1 cellular context compared by ENCODE assay signal in the genomic region with DNA sequence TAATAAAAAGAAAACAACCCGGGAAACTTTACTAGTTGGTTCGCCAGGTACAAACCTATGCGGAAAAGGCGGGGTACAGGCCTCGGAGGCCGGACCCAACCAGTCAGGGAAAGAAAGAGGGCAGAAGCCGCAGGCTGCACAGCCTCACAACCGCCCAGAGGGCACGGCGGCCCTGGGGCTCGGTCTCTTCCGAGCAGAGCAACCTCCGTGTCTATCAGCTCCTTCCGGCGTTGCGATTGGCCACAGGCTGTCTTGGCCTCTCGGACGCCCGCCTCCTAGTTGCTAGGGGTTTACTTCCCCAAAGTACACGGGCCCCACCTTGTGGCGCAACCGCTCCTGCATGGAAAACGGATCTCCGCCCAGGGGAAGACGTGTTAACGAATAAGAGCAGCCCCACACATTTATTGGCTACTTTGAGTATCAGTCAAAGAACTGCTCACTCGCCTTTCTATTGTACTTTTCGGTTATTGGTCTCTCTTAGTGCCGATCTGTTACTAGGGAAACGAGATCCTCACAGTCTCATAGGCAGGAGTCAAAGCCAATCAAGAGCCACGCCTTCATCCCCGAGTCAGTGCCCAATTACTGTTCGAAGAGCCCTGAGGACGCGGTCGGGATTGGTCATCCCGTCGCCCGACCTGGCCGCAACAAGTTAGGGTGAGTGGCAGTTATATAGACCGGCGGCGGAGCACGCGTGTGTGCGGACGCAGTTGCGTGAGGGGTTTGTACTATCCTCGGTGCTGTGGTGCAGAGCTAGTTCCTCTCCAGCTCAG.
A peak's percentile ranks its signal among the peaks of the same experiment; 100 is the strongest.
TF ChIP-seq lines count a peak whose summit lies in the region.

TSS of gene G3BP1 (plus strand) at position 696 of the 770 bp plus-strand sequence. CDS start 14,667 bp downstream, outside the sequence.

TF ChIP-seq in K562, 482 proteins besides CTCF, POLR2A, EP300 and RAD21 (continued from another document and continues in another):
- TF ChIP-seq ZNF699 (CRISPR knock-in tag; IDR thresholded peaks at IDR 0.05; ENCODE audit: insufficient replicate concordance) (no peak), ILK (tag; IDR thresholded peaks at IDR 0.05; ENCODE audit: borderline replicate concordance, low read depth) (no peak), ZFP1 (CRISPR knock-in tag; IDR thresholded peaks at IDR 0.05) (no peak), SLC30A9 (CRISPR knock-in tag; IDR thresholded peaks at IDR 0.05) (no peak), KLF1 (tag; IDR thresholded peaks at IDR 0.05) (no peak), ARHGAP35 (IDR thresholded peaks at IDR 0.05; ENCODE audit: partially characterized antibody) (no peak), CTCFL (IDR thresholded peaks at IDR 0.05; ENCODE audit: borderline replicate concordance, insufficient read depth, low read depth, low read length, poor library complexity, severe bottlenecking) (peak; percentile 14), C11orf30 (IDR thresholded peaks at IDR 0.05; ENCODE audit: low read depth) (peak; percentile 29; the same call in 1 of the 2 replicates), ZNF445 (CRISPR knock-in tag; IDR thresholded peaks at IDR 0.05; ENCODE audit: low read depth) (no peak), NFYB (IDR thresholded peaks at IDR 0.05; ENCODE audit: extremely low read depth, insufficient read length) (peak; percentile 94), TAF15 (IDR thresholded peaks at IDR 0.05; ENCODE audit: low read depth, low read length) (no peak), PBX2 (CRISPR knock-in tag; IDR thresholded peaks at IDR 0.05; ENCODE audit: low read depth) (peak; percentile 87), PBX2 (tag; conservative IDR thresholded peaks at IDR 0.05; ENCODE audit: low read depth) (peak; percentile 100), GTF2B (IDR thresholded peaks at IDR 0.05; ENCODE audit: extremely low read depth, insufficient read length) (peak; percentile 33), DIDO1 (tag; IDR thresholded peaks at IDR 0.05; ENCODE audit: low read depth) (no peak), SMARCE1 (IDR thresholded peaks at IDR 0.05) (no peak), RAD51 (IDR thresholded peaks at IDR 0.05; ENCODE audit: borderline replicate concordance, low read depth) (no peak), PHF8 (IDR thresholded peaks at IDR 0.05; ENCODE audit: borderline replicate concordance, low read length) (no peak), MCM3 (IDR thresholded peaks at IDR 0.05) (no peak), RCOR1 (IDR thresholded peaks at IDR 0.05; ENCODE audit: borderline replicate concordance in 1 of 2, low read depth in 2 of 2, low read length in 2 of 2) (peak in 1 of 2 experiments; percentile 1; a peak in 2 of 4 replicates), ZNF717 (CRISPR knock-in tag; IDR thresholded peaks at IDR 0.05) (no peak), HNRNPK (IDR thresholded peaks at IDR 0.05; ENCODE audit: low read depth, low read length, poor library complexity, severe bottlenecking) (no peak), VEZF1 (CRISPR knock-in tag; IDR thresholded peaks at IDR 0.05) (0 out of 2 replicates have a peak, but pooled peaks have one; percentile 65), ZFP36 (IDR thresholded peaks at IDR 0.05; ENCODE audit: low read depth, low read length, partially characterized antibody) (no peak), ZNF518B (CRISPR knock-in tag; IDR thresholded peaks at IDR 0.05) (no peak), SPI1 (IDR thresholded peaks at IDR 0.05; ENCODE audit: borderline replicate concordance, low read depth, low read length) (no peak), ZKSCAN1 (IDR thresholded peaks at IDR 0.05; ENCODE audit: low read depth, low read length) (no peak), DMBX1 (CRISPR knock-in tag; IDR thresholded peaks at IDR 0.05; ENCODE audit: borderline replicate concordance) (no peak), ZNF239 (CRISPR knock-in tag; IDR thresholded peaks at IDR 0.05) (no peak), ZNF124 (CRISPR knock-in tag; IDR thresholded peaks at IDR 0.05) (no peak), RBM25 (IDR thresholded peaks at IDR 0.05; ENCODE audit: low read depth, low read length, severe bottlenecking) (peak; percentile 98), NFE2 (IDR thresholded peaks at IDR 0.05; ENCODE audit: low read depth) (no peak; the same call in 1 of the 2 replicates), EGR1 (conservative IDR thresholded peaks at IDR 0.05) (no peak; the same call in 1 of the 2 replicates), FUS (optimal IDR thresholded peaks at IDR 0.05; ENCODE audit: low read depth, low read length) (no peak), THAP12 (CRISPR knock-in tag; IDR thresholded peaks at IDR 0.05) (peak; percentile 68), SMAD4 (CRISPR knock-in tag; conservative IDR thresholded peaks at IDR 0.05) (no peak), TRIM28 (IDR thresholded peaks at IDR 0.05) (no peak)
- TF ChIP-seq, protein P1, sequence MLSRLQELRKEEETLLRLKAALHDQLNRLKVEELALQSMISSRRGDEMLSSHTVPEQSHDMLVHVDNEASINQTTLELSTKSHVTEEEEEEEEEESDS (CRISPR knock-in tag; IDR thresholded peaks at IDR 0.05), result no peak
- TF ChIP-seq, protein P2, sequence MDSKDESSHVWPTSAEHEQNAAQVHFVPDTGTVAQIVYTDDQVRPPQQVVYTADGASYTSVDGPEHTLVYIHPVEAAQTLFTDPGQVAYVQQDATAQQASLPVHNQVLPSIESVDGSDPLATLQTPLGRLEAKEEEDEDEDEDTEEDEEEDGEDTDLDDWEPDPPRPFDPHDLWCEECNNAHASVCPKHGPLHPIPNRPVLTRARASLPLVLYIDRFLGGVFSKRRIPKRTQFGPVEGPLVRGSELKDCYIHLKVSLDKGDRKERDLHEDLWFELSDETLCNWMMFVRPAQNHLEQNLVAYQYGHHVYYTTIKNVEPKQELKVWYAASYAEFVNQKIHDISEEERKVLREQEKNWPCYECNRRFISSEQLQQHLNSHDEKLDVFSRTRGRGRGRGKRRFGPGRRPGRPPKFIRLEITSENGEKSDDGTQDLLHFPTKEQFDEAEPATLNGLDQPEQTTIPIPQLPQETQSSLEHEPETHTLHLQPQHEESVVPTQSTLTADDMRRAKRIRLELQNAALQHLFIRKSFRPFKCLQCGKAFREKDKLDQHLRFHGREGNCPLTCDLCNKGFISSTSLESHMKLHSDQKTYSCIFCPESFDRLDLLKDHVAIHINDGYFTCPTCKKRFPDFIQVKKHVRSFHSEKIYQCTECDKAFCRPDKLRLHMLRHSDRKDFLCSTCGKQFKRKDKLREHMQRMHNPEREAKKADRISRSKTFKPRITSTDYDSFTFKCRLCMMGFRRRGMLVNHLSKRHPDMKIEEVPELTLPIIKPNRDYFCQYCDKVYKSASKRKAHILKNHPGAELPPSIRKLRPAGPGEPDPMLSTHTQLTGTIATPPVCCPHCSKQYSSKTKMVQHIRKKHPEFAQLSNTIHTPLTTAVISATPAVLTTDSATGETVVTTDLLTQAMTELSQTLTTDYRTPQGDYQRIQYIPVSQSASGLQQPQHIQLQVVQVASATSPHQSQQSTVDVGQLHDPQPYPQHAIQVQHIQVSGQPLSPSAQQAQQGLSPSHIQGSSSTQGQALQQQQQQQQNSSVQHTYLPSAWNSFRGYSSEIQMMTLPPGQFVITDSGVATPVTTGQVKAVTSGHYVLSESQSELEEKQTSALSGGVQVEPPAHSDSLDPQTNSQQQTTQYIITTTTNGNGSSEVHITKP (IDR thresholded peaks at IDR 0.05; ENCODE audit: partially characterized antibody), result peak; percentile 29
- TF ChIP-seq, protein P3, sequence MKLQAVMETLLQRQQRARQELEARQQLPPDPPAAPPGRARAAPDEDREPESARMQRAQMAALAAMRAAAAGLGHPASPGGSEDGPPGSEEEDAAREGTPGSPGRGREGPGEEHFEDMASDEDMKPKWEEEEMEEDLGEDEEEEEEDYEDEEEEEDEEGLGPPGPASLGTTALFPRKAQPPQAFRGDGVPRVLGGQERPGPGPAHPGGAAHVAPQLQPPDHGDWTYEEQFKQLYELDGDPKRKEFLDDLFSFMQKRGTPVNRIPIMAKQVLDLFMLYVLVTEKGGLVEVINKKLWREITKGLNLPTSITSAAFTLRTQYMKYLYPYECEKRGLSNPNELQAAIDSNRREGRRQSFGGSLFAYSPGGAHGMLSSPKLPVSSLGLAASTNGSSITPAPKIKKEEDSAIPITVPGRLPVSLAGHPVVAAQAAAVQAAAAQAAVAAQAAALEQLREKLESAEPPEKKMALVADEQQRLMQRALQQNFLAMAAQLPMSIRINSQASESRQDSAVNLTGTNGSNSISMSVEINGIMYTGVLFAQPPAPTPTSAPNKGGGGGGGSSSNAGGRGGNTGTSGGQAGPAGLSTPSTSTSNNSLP (IDR thresholded peaks at IDR 0.05; ENCODE audit: borderline replicate concordance, low read depth, low read length), result no peak; the same call in 1 of the 2 replicates
